Comparison of ENCODE assay signal across 16 cellular contexts in genomic region chr2:25044011-25044410, GRCh38. TPM values are rescaled to one million over a fixed set of nuclear protein-coding genes. Genes with fewer than 3 reads are reported as not detected.
DNase-seq lines count a peak whose midpoint lies in the region; ATAC-seq and TF ChIP-seq lines count a peak whose summit lies in the region.
"Had no signal": no experiment of that assay in that cellular context is flagged by ENCODE, and none has a peak within 500 bp of the region (broad histone marks: within the 10 kb centered on the region; RNA-seq: fewer than 3 reads in every experiment).

No MANE protein-coding gene starts in this region.

- H3K9me3 Mint-ChIP-seq in progenitor cell of endocrine pancreas (ENCODE audit: low read depth), result no peaks in the 10 kb centered on the region
- H3K9me3 Mint-ChIP-seq: activated CD4-positive, alpha-beta memory T cell treated with anti-CD3 and anti-CD28 coated beads for 36 hours; CD8-positive, alpha-beta T cell had no signal

- peak overlapping the region; percentile 89 for H3K4me2 ChIP-seq in OCI-LY3 (ENCODE audit: low read length)

- H2AFZ ChIP-seq in OCI-LY3 (ENCODE audit: low read depth, low read length), result no peak overlapping the region

- H3K9ac ChIP-seq in OCI-LY3 (ENCODE audit: low read length), result no peak overlapping the region
- H3K9ac ChIP-seq in iPS-18a (ENCODE audit: low read length), result no peak overlapping the region

- H3K79me2 ChIP-seq in OCI-LY3 (ENCODE audit: low read length), result no peaks in the 10 kb centered on the region

- H3K27me3 ChIP-seq in OCI-LY3 (ENCODE audit: low read depth, low read length) (peaks cover 52% of the 10 kb centered on the region), iPS-18a (ENCODE audit: control insufficient read depth, insufficient read depth, low read length) (peaks cover 29% of the 10 kb centered on the region), SJCRH30 (no peaks in the 10 kb centered on the region)

- H3K9me3 ChIP-seq in OCI-LY3 (ENCODE audit: insufficient read depth, low read length) (no peaks in the 10 kb centered on the region), iPS-18a (ENCODE audit: control insufficient read depth, low read depth, low read length) (no peaks in the 10 kb centered on the region), SJCRH30 (replicated peaks) (no peaks in the 10 kb centered on the region)
- H3K9me3 ChIP-seq: thoracic aorta had no signal

- H4K20me1 ChIP-seq in OCI-LY3 (ENCODE audit: insufficient read depth, low read length), result no peaks in the 10 kb centered on the region

- peak overlapping the region; percentile 83 for H3K4me3 ChIP-seq in OCI-LY3 (ENCODE audit: low read length)
- peak overlapping the region; percentile 91 for H3K4me3 ChIP-seq in iPS-18a (ENCODE audit: low read length)
- H3K4me3 ChIP-seq in SJCRH30, result no peak overlapping the region

- DNase-seq in EH (ENCODE audit: low read depth) (peak; percentile 8), progenitor cell of endocrine pancreas (ENCODE audit: low spot score, unreplicated experiment) (no peak), NCI-H1417 treated with DMSO at 0.1 percent for 48 hours (lab: John Stamatoyannopoulos, UW) (no peak), GM19238 (ENCODE audit: insufficient read length, low spot score) (no peak), SJCRH30 (no peak)
- DNase-seq: central memory CD4-positive, alpha-beta T cell; DMS79; left colon; NCI-H510A treated with DMSO at 0.1 percent for 48 hours; T-helper 9 cell had no signal

- TF ChIP-seq CTCF in OCI-LY3 (IDR thresholded peaks at IDR 0.05; ENCODE audit: low read depth, low read length) (no peak), progenitor cell of endocrine pancreas (IDR thresholded peaks at IDR 0.05; ENCODE audit: unreplicated experiment) (no peak)

- H3K4me1 Mint-ChIP-seq in progenitor cell of endocrine pancreas (ENCODE audit: low read depth), result peaks cover 16% of the 10 kb centered on the region

- no peak overlapping the region for H3K27ac Mint-ChIP-seq in progenitor cell of endocrine pancreas
- H3K27ac Mint-ChIP-seq: CD8-positive, alpha-beta T cell had no signal

- no peak for ATAC-seq in GM21515 (IDR thresholded peaks at IDR 0.05; ENCODE audit: unreplicated experiment)
- ATAC-seq: left colon had no signal

- no peak overlapping the region for H3K27ac ChIP-seq in OCI-LY3 (ENCODE audit: low read length)
- H3K27ac ChIP-seq in iPS-18a (ENCODE audit: low read length), result no peak overlapping the region
- H3K27ac ChIP-seq in SJCRH30, result no peak overlapping the region
- H3K27ac ChIP-seq: thoracic aorta had no signal

- H3K4me3 Mint-ChIP-seq in progenitor cell of endocrine pancreas (ENCODE audit: low read depth), result peak overlapping the region; percentile 86
- H3K4me3 Mint-ChIP-seq: activated CD4-positive, alpha-beta memory T cell treated with anti-CD3 and anti-CD28 coated beads for 36 hours had no signal

- H3K4me1 ChIP-seq in OCI-LY3 (ENCODE audit: low read length) (peaks cover 40% of the 10 kb centered on the region), iPS-18a (ENCODE audit: control insufficient read depth, low read depth, low read length) (peaks cover 11% of the 10 kb centered on the region), SJCRH30 (peaks cover 4% of the 10 kb centered on the region)

- H3K27me3 Mint-ChIP-seq in progenitor cell of endocrine pancreas, result peaks cover 8% of the 10 kb centered on the region

- peaks cover 2% of the 10 kb centered on the region for H3K36me3 Mint-ChIP-seq in progenitor cell of endocrine pancreas (ENCODE audit: insufficient read depth)
- H3K36me3 Mint-ChIP-seq: activated CD4-positive, alpha-beta memory T cell treated with anti-CD3 and anti-CD28 coated beads for 36 hours; CD8-positive, alpha-beta T cell had no signal

- H3K36me3 ChIP-seq in OCI-LY3 (replicated peaks; ENCODE audit: low read depth, low read length) (no peaks in the 10 kb centered on the region), iPS-18a (ENCODE audit: control insufficient read depth, low read depth, low read length) (no peaks in the 10 kb centered on the region), SJCRH30 (no peaks in the 10 kb centered on the region)
- H3K36me3 ChIP-seq: thoracic aorta had no signal

RNA-seq across cellular contexts. Expression of gene EFR3B, which starts 2.1 kb away (rescaled TPM):
- 22.1 and 23.3 TPM in 2 replicates for total RNA-seq in progenitor cell of endocrine pancreas
- total RNA-seq in SJCRH30 (2014; rRNA removed; shearing (Covaris generic)), result 4.0 and 4.2 TPM in 2 replicates
